Comparison of ENCODE assay signal across 8 cellular contexts in genomic region chr1:209674957-209675566, GRCh38. TPM values are rescaled to one million over a fixed set of nuclear protein-coding genes. Genes with fewer than 3 reads are reported as not detected.
DNase-seq lines count a peak whose midpoint lies in the region; ATAC-seq lines count a peak whose summit lies in the region.

Gene G0S2, plus strand, starts transcription at chr1:209675412. Its CDS starts 273 bp downstream, at chr1:209675685.

- no peak for ATAC-seq in HG03175 (IDR thresholded peaks at IDR 0.05; ENCODE audit: unreplicated experiment)

- WGBS in adipose tissue, 3 donors = 1 to 6% (median 4%) methylated on average over 40 to 47 of the region's 47 CpGs

- intact Hi-C loops in head of caudate nucleus (cut with DNase I) = no loop called here

- peak within 1 kb of the TSS; percentile 87 for H3K27ac ChIP-seq in adipose tissue (ENCODE audit: low read depth, low read length)

- DNase-seq in DMS53 (lab: John Stamatoyannopoulos, UW) (peak; percentile 96), NCI-H748 treated with DMSO at 0.1 percent for 48 hours (lab: John Stamatoyannopoulos, UW) (peak; percentile 65), head of caudate nucleus (peak in 41 of 42 donors; percentile 22 to 79 (median 49)), nucleus accumbens (lab: John Stamatoyannopoulos, UW) (peak in 36 of 56 donors; percentile 9 to 71 (median 32)), NCI-H187 (lab: John Stamatoyannopoulos, UW) (no peak), T-helper 9 cell (no peak)

RNA-seq across cellular contexts. Expression of gene G0S2, which starts in this region (rescaled TPM):
- 1,000 to 10,000 TPM in 1 of 3 donors, 100 to 1,000 TPM in 2; 291 to 4,779 (median 509) TPM for polyA plus RNA-seq in adipose tissue

Comparison
In these comparisons a context has a peak if more than half of its experiments do, and no peak if none do; other contexts are left out.
1. DNase-seq: peak in DMS53 (single experiment), NCI-H748 treated with DMSO at 0.1 percent for 48 hours (single experiment), head of caudate nucleus (41 of 42) and nucleus accumbens (36 of 56); none in NCI-H187 (0 of 2) and T-helper 9 cell (single experiment).